In genomic region chr4:186825069-186825468, GRCh38 we compare ENCODE assay signal across 1 cellular context.
TF ChIP-seq lines count a peak whose summit lies in the region.

No MANE protein-coding gene starts in this region.

TF ChIP-seq in HepG2, 621 proteins besides CTCF, POLR2A, EP300 and RAD21 (continued from another document):
- TF ChIP-seq ZBED4 (CRISPR knock-in tag; IDR thresholded peaks at IDR 0.05; ENCODE audit: borderline replicate concordance) (no peak), ZNF768 (CRISPR knock-in tag; IDR thresholded peaks at IDR 0.05) (no peak), ZMYM2 (CRISPR knock-in tag; IDR thresholded peaks at IDR 0.05) (peak; percentile 22; the same call in 1 of the 2 replicates), GZF1 (CRISPR knock-in tag; IDR thresholded peaks at IDR 0.05) (no peak), BCL6 (CRISPR knock-in tag; IDR thresholded peaks at IDR 0.05) (peak; percentile 51; the same call in 1 of the 2 replicates), CCDC6 (CRISPR knock-in tag; IDR thresholded peaks at IDR 0.05) (no peak), ZBTB37 (CRISPR knock-in tag; IDR thresholded peaks at IDR 0.05) (no peak), ZBTB20 (CRISPR knock-in tag; IDR thresholded peaks at IDR 0.05; ENCODE audit: borderline replicate concordance, low read depth) (no peak), GATAD2A (CRISPR knock-in tag; IDR thresholded peaks at IDR 0.05) (no peak; the same call in 1 of the 2 replicates), KLF16 (CRISPR knock-in tag; IDR thresholded peaks at IDR 0.05) (no peak), ZNF512B (CRISPR knock-in tag; IDR thresholded peaks at IDR 0.05; ENCODE audit: borderline replicate concordance) (no peak), SMC3 (IDR thresholded peaks at IDR 0.05; ENCODE audit: low read length) (no peak), NCOR1 (IDR thresholded peaks at IDR 0.05; ENCODE audit: borderline replicate concordance, low read length) (0 out of 2 replicates have a peak, but pooled peaks have one; percentile 18), NFRKB (IDR thresholded peaks at IDR 0.05) (no peak), SOX5 (CRISPR knock-in tag; IDR thresholded peaks at IDR 0.05; ENCODE audit: borderline replicate concordance) (peak; percentile 60; the same call in 1 of the 2 replicates), ZNF333 (CRISPR knock-in tag; IDR thresholded peaks at IDR 0.05; ENCODE audit: borderline replicate concordance) (no peak), ZSCAN29 (CRISPR knock-in tag; conservative IDR thresholded peaks at IDR 0.05) (no peak), AGO1 (IDR thresholded peaks at IDR 0.05; ENCODE audit: low read depth, low read length, poor library complexity, severe bottlenecking) (no peak), DNMT3B (CRISPR knock-in tag; conservative IDR thresholded peaks at IDR 0.05) (no peak), RCOR2 (CRISPR knock-in tag; IDR thresholded peaks at IDR 0.05) (peak; percentile 82), SETDB1 (CRISPR knock-in tag; IDR thresholded peaks at IDR 0.05; ENCODE audit: borderline replicate concordance) (no peak), ZNF746 (CRISPR knock-in tag; IDR thresholded peaks at IDR 0.05) (no peak), ZNF792 (CRISPR knock-in tag; IDR thresholded peaks at IDR 0.05) (no peak), PAF1 (CRISPR knock-in tag; IDR thresholded peaks at IDR 0.05) (no peak), THAP8 (CRISPR knock-in tag; IDR thresholded peaks at IDR 0.05; ENCODE audit: borderline replicate concordance) (no peak), ZNF510 (CRISPR knock-in tag; IDR thresholded peaks at IDR 0.05; ENCODE audit: low read depth) (no peak)
- TF ChIP-seq, protein P1, sequence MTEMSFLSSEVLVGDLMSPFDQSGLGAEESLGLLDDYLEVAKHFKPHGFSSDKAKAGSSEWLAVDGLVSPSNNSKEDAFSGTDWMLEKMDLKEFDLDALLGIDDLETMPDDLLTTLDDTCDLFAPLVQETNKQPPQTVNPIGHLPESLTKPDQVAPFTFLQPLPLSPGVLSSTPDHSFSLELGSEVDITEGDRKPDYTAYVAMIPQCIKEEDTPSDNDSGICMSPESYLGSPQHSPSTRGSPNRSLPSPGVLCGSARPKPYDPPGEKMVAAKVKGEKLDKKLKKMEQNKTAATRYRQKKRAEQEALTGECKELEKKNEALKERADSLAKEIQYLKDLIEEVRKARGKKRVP (CRISPR knock-in tag; IDR thresholded peaks at IDR 0.05): no peak
- TF ChIP-seq, protein P2, sequence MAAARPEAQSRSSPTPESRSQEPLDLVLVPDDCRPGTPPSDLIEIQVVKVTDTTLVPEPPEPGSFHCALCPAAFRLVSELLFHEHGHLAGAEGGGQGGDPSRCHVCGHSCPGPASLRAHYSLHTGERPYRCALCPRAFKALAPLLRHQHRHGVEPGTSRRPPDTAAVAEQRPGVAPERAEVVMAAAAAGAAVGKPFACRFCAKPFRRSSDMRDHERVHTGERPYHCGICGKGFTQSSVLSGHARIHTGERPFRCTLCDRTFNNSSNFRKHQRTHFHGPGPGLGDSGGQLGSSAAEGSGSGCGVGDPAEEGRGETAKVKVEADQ (CRISPR knock-in tag; IDR thresholded peaks at IDR 0.05; ENCODE audit: borderline replicate concordance): no peak
- TF ChIP-seq, protein P3, sequence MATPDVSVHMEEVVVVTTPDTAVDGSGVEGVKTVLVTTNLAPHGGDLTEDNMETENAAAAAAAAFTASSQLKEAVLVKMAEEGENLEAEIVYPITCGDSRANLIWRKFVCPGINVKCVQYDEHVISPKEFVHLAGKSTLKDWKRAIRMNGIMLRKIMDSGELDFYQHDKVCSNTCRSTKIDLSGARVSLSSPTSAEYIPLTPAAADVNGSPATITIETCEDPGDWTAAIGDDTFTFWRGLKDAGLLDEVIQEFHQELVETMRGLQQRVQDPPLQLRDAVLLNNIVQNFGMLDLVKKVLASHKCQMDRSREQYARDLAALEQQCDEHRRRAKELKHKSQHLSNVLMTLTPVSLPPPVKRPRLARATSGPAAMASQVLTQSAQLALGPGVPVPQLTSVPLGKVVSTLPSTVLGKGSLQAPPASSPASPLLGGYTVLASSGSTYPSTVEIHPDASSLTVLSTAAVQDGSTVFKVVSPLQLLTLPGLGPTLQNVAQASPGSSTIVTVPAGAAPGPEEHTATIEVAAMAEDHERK (CRISPR knock-in tag; IDR thresholded peaks at IDR 0.05; ENCODE audit: low read depth): no peak
- TF ChIP-seq, protein P4, sequence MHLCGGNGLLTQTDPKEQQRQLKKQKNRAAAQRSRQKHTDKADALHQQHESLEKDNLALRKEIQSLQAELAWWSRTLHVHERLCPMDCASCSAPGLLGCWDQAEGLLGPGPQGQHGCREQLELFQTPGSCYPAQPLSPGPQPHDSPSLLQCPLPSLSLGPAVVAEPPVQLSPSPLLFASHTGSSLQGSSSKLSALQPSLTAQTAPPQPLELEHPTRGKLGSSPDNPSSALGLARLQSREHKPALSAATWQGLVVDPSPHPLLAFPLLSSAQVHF (CRISPR knock-in tag; IDR thresholded peaks at IDR 0.05): no peak
